In the genomic region with DNA sequence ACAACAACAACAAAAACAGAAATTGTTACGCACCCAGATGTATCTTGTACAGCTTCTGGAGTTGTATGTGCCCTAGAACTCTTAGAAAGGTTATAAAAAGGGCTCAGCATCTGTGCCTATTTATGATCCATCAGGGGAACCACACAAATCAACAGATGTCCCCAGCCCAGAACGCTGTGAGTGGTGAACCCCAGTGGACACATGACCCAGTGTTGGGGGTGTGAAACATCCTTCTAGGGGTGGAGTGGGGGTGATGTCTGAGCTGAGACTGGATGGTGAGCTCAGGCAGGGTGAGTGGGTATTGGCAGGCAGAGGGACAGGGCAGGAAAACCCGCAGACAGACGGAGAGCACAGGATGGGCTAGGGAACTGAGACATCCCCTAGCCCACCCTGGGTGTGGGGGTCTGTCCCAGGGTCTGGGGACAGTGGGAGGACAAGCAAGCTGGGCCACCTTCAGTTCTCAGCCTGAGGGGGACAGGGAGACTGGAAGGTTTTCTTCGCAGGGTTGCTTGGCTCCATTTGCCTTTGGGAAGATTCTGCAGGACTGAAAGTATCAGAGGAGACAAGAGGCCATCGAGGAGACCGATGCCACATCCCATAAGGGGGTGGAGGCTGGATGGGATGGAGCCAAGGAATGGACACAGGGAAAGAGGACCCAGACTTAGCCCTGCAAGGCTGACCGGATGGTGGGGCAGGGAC, we compare ENCODE assay signal across 1 cellular context.
TF ChIP-seq lines count a peak whose summit lies in the region.

No MANE protein-coding gene starts in this region.

TF ChIP-seq in WTC11, 78 proteins besides CTCF, POLR2A, EP300 and RAD21:
- TF ChIP-seq RELA (CRISPR knock-in tag; IDR thresholded peaks at IDR 0.05; ENCODE audit: borderline replicate concordance) (no peak), ZBTB21 (CRISPR knock-in tag; IDR thresholded peaks at IDR 0.05; ENCODE audit: borderline replicate concordance) (no peak), CREB1 (CRISPR knock-in tag; IDR thresholded peaks at IDR 0.05) (no peak), GRHL2 (CRISPR knock-in tag; IDR thresholded peaks at IDR 0.05; ENCODE audit: insufficient replicate concordance, severe bottlenecking) (no peak), GTF2I (CRISPR knock-in tag; conservative IDR thresholded peaks at IDR 0.05) (no peak), SP1 (CRISPR knock-in tag; conservative IDR thresholded peaks at IDR 0.05) (no peak), TP53 (CRISPR knock-in tag; IDR thresholded peaks at IDR 0.05) (no peak), EMX1 (CRISPR knock-in tag; IDR thresholded peaks at IDR 0.05) (no peak), ATF1 (CRISPR knock-in tag; IDR thresholded peaks at IDR 0.05) (no peak), ZNF317 (CRISPR knock-in tag; IDR thresholded peaks at IDR 0.05; ENCODE audit: borderline replicate concordance, low read depth) (no peak), CBFB (CRISPR knock-in tag; IDR thresholded peaks at IDR 0.05; ENCODE audit: low read depth) (no peak), CREM (CRISPR knock-in tag; IDR thresholded peaks at IDR 0.05) (no peak), ZNF671 (CRISPR knock-in tag; IDR thresholded peaks at IDR 0.05) (no peak)
- TF ChIP-seq, protein P1, sequence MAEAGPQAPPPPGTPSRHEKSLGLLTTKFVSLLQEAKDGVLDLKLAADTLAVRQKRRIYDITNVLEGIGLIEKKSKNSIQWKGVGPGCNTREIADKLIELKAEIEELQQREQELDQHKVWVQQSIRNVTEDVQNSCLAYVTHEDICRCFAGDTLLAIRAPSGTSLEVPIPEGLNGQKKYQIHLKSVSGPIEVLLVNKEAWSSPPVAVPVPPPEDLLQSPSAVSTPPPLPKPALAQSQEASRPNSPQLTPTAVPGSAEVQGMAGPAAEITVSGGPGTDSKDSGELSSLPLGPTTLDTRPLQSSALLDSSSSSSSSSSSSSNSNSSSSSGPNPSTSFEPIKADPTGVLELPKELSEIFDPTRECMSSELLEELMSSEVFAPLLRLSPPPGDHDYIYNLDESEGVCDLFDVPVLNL (CRISPR knock-in tag; IDR thresholded peaks at IDR 0.05; ENCODE audit: borderline replicate concordance, low read depth) = no peak
- TF ChIP-seq, protein P2, sequence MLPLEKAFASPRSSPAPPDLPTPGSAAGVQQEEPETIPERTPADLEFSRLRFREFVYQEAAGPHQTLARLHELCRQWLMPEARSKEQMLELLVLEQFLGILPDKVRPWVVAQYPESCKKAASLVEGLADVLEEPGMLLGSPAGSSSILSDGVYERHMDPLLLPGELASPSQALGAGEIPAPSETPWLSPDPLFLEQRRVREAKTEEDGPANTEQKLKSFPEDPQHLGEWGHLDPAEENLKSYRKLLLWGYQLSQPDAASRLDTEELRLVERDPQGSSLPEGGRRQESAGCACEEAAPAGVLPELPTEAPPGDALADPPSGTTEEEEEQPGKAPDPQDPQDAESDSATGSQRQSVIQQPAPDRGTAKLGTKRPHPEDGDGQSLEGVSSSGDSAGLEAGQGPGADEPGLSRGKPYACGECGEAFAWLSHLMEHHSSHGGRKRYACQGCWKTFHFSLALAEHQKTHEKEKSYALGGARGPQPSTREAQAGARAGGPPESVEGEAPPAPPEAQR (CRISPR knock-in tag; IDR thresholded peaks at IDR 0.05) = no peak
- TF ChIP-seq, protein P3, sequence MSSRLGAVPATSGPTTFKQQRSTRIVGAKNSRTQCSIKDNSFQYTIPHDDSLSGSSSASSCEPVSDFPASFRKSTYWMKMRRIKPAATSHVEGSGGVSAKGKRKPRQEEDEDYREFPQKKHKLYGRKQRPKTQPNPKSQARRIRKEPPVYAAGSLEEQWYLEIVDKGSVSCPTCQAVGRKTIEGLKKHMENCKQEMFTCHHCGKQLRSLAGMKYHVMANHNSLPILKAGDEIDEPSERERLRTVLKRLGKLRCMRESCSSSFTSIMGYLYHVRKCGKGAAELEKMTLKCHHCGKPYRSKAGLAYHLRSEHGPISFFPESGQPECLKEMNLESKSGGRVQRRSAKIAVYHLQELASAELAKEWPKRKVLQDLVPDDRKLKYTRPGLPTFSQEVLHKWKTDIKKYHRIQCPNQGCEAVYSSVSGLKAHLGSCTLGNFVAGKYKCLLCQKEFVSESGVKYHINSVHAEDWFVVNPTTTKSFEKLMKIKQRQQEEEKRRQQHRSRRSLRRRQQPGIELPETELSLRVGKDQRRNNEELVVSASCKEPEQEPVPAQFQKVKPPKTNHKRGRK (CRISPR knock-in tag; IDR thresholded peaks at IDR 0.05; ENCODE audit: borderline replicate concordance) = no peak
- TF ChIP-seq, protein P4, sequence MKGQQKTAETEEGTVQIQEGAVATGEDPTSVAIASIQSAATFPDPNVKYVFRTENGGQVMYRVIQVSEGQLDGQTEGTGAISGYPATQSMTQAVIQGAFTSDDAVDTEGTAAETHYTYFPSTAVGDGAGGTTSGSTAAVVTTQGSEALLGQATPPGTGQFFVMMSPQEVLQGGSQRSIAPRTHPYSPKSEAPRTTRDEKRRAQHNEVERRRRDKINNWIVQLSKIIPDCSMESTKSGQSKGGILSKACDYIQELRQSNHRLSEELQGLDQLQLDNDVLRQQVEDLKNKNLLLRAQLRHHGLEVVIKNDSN (CRISPR knock-in tag; IDR thresholded peaks at IDR 0.05) = no peak
- TF ChIP-seq, protein P5, sequence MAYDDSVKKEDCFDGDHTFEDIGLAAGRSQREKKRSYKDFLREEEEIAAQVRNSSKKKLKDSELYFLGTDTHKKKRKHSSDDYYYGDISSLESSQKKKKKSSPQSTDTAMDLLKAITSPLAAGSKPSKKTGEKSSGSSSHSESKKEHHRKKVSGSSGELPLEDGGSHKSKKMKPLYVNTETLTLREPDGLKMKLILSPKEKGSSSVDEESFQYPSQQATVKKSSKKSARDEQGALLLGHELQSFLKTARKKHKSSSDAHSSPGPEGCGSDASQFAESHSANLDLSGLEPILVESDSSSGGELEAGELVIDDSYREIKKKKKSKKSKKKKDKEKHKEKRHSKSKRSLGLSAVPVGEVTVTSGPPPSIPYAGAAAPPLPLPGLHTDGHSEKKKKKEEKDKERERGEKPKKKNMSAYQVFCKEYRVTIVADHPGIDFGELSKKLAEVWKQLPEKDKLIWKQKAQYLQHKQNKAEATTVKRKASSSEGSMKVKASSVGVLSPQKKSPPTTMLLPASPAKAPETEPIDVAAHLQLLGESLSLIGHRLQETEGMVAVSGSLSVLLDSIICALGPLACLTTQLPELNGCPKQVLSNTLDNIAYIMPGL (CRISPR knock-in tag; IDR thresholded peaks at IDR 0.05) = no peak
- TF ChIP-seq, protein P6, sequence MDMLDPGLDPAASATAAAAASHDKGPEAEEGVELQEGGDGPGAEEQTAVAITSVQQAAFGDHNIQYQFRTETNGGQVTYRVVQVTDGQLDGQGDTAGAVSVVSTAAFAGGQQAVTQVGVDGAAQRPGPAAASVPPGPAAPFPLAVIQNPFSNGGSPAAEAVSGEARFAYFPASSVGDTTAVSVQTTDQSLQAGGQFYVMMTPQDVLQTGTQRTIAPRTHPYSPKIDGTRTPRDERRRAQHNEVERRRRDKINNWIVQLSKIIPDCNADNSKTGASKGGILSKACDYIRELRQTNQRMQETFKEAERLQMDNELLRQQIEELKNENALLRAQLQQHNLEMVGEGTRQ (CRISPR knock-in tag; IDR thresholded peaks at IDR 0.05) = no peak
- TF ChIP-seq, protein P7, sequence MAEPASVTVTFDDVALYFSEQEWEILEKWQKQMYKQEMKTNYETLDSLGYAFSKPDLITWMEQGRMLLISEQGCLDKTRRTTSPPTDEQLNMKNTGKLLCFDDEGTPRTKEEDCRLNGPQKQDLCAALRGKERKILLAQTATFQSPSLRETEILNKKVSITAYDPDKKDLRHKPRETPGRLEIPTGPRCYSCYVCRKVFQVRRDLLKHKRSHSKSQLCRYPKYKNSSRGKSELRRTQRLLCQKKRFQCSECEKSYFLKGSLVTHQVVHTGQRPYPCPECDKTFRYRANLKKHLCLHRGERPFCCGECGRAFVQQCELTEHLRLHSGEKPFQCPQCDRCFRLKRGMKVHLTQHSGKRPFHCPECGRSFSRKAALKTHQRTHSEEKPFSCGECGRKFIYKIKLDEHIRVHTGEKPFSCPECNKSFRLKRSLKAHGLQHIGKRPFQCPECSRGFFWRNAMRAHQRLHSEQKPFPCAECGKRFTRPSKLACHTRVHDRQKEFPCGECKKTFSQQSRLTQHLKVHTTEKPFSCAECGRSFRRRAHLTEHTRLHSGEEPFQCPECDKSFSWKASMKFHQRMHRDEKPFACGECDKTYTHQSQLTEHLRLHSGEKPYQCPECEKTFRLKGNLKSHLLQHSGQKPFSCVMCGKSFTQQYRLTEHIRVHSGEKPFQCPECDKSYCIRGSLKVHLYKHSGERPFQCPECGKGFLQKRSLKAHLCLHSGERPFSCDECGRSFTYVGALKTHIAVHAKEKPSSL (CRISPR knock-in tag; conservative IDR thresholded peaks at IDR 0.05) = no peak
